ENCODE assay signal across 1 cellular context in genomic region chr5:96433066-96433447, GRCh38.
TF ChIP-seq lines count a peak whose summit lies in the region.

TSS of gene PCSK1 (minus strand) at chr5:96433248. CDS start at chr5:96433042, 206 bp downstream.

TF ChIP-seq in GM12878, 131 proteins besides CTCF, POLR2A, EP300 and RAD21 (continued from another document):
- TF ChIP-seq, protein P1, sequence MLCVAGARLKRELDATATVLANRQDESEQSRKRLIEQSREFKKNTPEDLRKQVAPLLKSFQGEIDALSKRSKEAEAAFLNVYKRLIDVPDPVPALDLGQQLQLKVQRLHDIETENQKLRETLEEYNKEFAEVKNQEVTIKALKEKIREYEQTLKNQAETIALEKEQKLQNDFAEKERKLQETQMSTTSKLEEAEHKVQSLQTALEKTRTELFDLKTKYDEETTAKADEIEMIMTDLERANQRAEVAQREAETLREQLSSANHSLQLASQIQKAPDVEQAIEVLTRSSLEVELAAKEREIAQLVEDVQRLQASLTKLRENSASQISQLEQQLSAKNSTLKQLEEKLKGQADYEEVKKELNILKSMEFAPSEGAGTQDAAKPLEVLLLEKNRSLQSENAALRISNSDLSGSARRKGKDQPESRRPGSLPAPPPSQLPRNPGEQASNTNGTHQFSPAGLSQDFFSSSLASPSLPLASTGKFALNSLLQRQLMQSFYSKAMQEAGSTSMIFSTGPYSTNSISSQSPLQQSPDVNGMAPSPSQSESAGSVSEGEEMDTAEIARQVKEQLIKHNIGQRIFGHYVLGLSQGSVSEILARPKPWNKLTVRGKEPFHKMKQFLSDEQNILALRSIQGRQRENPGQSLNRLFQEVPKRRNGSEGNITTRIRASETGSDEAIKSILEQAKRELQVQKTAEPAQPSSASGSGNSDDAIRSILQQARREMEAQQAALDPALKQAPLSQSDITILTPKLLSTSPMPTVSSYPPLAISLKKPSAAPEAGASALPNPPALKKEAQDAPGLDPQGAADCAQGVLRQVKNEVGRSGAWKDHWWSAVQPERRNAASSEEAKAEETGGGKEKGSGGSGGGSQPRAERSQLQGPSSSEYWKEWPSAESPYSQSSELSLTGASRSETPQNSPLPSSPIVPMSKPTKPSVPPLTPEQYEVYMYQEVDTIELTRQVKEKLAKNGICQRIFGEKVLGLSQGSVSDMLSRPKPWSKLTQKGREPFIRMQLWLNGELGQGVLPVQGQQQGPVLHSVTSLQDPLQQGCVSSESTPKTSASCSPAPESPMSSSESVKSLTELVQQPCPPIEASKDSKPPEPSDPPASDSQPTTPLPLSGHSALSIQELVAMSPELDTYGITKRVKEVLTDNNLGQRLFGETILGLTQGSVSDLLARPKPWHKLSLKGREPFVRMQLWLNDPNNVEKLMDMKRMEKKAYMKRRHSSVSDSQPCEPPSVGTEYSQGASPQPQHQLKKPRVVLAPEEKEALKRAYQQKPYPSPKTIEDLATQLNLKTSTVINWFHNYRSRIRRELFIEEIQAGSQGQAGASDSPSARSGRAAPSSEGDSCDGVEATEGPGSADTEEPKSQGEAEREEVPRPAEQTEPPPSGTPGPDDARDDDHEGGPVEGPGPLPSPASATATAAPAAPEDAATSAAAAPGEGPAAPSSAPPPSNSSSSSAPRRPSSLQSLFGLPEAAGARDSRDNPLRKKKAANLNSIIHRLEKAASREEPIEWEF (IDR thresholded peaks at IDR 0.05; ENCODE audit: insufficient replicate concordance, low read depth, low read length): no peak
- TF ChIP-seq MYC (IDR thresholded peaks at IDR 0.05; ENCODE audit: insufficient read depth, insufficient read length, insufficient replicate concordance, low read length, severe bottlenecking) (no peak), PKNOX1 (IDR thresholded peaks at IDR 0.05) (no peak), ZNF687 (IDR thresholded peaks at IDR 0.05) (no peak), HDAC6 (IDR thresholded peaks at IDR 0.05; ENCODE audit: unreplicated experiment) (no peak), TAF1 (IDR thresholded peaks at IDR 0.05; ENCODE audit: borderline replicate concordance, low read depth, low read length) (no peak), TBL1XR1 (IDR thresholded peaks at IDR 0.05; ENCODE audit: low read depth, low read length) (no peak), BCL11A (IDR thresholded peaks at IDR 0.05; ENCODE audit: low read depth, low read length) (no peak), WRNIP1 (IDR thresholded peaks at IDR 0.05; ENCODE audit: borderline replicate concordance, low read depth, low read length) (no peak), ASH2L (IDR thresholded peaks at IDR 0.05; ENCODE audit: borderline replicate concordance, low read depth) (no peak), MEF2A (IDR thresholded peaks at IDR 0.05; ENCODE audit: insufficient read depth, low read depth, low read length) (no peak)
